ENCODE assay signal across 8 cellular contexts in the genomic region with DNA sequence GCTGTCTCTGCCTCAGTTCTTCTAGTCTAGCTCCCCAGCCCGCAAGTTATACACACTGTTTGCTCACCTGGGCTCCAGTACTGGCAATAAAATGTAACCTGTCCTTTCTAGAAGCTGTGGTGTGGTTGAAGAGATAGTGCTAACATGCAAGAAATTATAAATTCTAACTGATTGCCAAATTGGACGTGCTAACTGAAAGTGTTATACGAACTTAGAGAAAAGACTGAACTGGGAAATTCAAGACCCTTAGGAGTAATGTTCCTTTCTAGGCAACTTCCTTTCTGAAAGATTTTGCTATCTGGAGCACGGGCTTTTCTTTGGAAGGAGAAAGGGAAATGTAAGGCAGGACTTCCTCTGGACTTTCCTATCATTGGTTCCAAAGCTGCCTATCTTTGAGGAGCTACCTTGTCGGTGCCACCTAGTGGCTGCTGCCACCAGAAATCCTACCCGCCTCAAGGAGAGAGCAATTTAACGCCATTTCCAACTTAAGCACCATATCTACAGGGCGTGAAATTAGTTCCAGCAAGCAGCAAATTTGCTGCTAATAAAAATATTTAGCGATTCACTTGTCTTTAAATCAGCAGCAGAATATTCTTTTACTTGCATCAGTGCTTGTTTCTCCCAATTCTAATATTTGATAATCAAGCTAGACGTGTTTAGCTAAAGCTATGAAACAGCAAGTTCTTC. TPM values are rescaled to one million over a fixed set of nuclear protein-coding genes. Genes with fewer than 3 reads are reported as not detected.
DNase-seq lines count a peak whose midpoint lies in the region; ATAC-seq and TF ChIP-seq lines count a peak whose summit lies in the region.

No MANE protein-coding gene starts in this region.

- TF ChIP-seq CTCF in HFF-Myc (IDR thresholded peaks at IDR 0.05; ENCODE audit: low read depth, low read length, missing control alignments) (peak; percentile 61), gastroesophageal sphincter (IDR thresholded peaks at IDR 0.05) (peak in 2 of 4 experiments; percentile 22 to 38), prostate gland (IDR thresholded peaks at IDR 0.05) (peak in 3 of 4 experiments; percentile 5 to 28 (median 13))

- TF ChIP-seq POLR2A in gastroesophageal sphincter (IDR thresholded peaks at IDR 0.05) (no peak), prostate gland (IDR thresholded peaks at IDR 0.05) (no peak)

- intact Hi-C loops in prostate gland (cut with DNase I) = no loop called here

- POLR2A ChIA-PET in activated CD4-positive, alpha-beta memory T cell treated with anti-CD3 and anti-CD28 coated beads, Interleukin-2, amount 10 ng/mL, durations not matched to agents 7 days and 5 days (lab: Charles Lee) = interaction anchor here (1.7 kb wide), 1 partner anchor 12 kb away, joined by 16 read pairs; a partner anchor contains a TSS

- no peaks in the 10 kb centered on the region for H3K9me3 Mint-ChIP-seq in activated CD4-positive, alpha-beta memory T cell treated with anti-CD3 and anti-CD28 coated beads, Interleukin-2, amount 10 ng/mL, durations not matched to agents 7 days and 5 days

- ATAC-seq in gastroesophageal sphincter = peak; percentile 72

- no peak overlapping the region for H3K4me3 Mint-ChIP-seq in activated CD4-positive, alpha-beta memory T cell treated with anti-CD3 and anti-CD28 coated beads, Interleukin-2, amount 10 ng/mL, durations not matched to agents 7 days and 5 days

- H3K27me3 Mint-ChIP-seq in activated CD4-positive, alpha-beta memory T cell treated with anti-CD3 and anti-CD28 coated beads, Interleukin-2, amount 10 ng/mL, durations not matched to agents 7 days and 5 days = peaks cover 36% of the 10 kb centered on the region

- H3K36me3 ChIP-seq in gastroesophageal sphincter (no peaks in the 10 kb centered on the region), prostate gland (no peaks in the 10 kb centered on the region)

- no peak overlapping the region for H3K27ac Mint-ChIP-seq in activated CD4-positive, alpha-beta memory T cell treated with anti-CD3 and anti-CD28 coated beads, Interleukin-2, amount 10 ng/mL, durations not matched to agents 7 days and 5 days

- peaks cover 5% of the 10 kb centered on the region for H3K4me1 Mint-ChIP-seq in activated CD4-positive, alpha-beta memory T cell treated with anti-CD3 and anti-CD28 coated beads, Interleukin-2, amount 10 ng/mL, durations not matched to agents 7 days and 5 days

- H3K9me3 ChIP-seq in gastroesophageal sphincter (no peaks in the 10 kb centered on the region), prostate gland (no peaks in the 10 kb centered on the region)

- CTCF ChIA-PET in activated CD4-positive, alpha-beta memory T cell treated with anti-CD3 and anti-CD28 coated beads, Interleukin-2, amount 10 ng/mL, durations not matched to agents 7 days and 5 days (lab: Charles Lee) = interaction anchor here (1.0 to 3.0 kb wide), 15 partner anchors 8 to 248 kb away, joined by 3 to 27 read pairs (median 7); a partner anchor contains a TSS

- 62 to 66% methylated on average over 10 of the region's 10 CpGs for WGBS in gastroesophageal sphincter (ENCODE audit: low coverage in 1 of 2), 2 donors
- WGBS in prostate gland = 63% methylated on average over 10 of the region's 10 CpGs

- DNase-seq in DMS 273 (lab: John Stamatoyannopoulos, UW; ENCODE audit: unreplicated experiment) (peak; percentile 53), DMS 273 treated with DMSO at 0.1 percent for 48 hours (lab: John Stamatoyannopoulos, UW) (no peak), HFF-Myc (ENCODE audit: extremely low read depth, low read depth) (peak; percentile 27), NCI-H146 treated with DMSO at 0.1 percent for 48 hours (lab: John Stamatoyannopoulos, UW; ENCODE audit: unreplicated experiment) (peak; percentile 49), prostate gland (ENCODE audit: low spot score) (no peak)
- peak; percentile 36 for DNase-seq in activated CD4-positive, alpha-beta memory T cell treated with anti-CD3 and anti-CD28 coated beads, Interleukin-2, amount 10 ng/mL, durations not matched to agents 7 days and 5 days
- no peak for DNase-seq in effector CD4-positive, alpha-beta T cell

- H3K27me3 ChIP-seq in gastroesophageal sphincter (peaks cover 43% of the 10 kb centered on the region), prostate gland (replicated peaks; ENCODE audit: insufficient read depth) (no peaks in the 10 kb centered on the region)

- H3K36me3 Mint-ChIP-seq in activated CD4-positive, alpha-beta memory T cell treated with anti-CD3 and anti-CD28 coated beads, Interleukin-2, amount 10 ng/mL, durations not matched to agents 7 days and 5 days (ENCODE audit: low read depth) = no peaks in the 10 kb centered on the region

- H3K4me3 ChIP-seq in HFF-Myc (replicated peaks; ENCODE audit: low read depth, low read length) = no peak overlapping the region
- no peak overlapping the region for H3K4me3 ChIP-seq in gastroesophageal sphincter
- H3K4me3 ChIP-seq in prostate gland = no peak overlapping the region

- H3K27ac ChIP-seq in gastroesophageal sphincter (no peak overlapping the region), prostate gland (no peak overlapping the region)

- no peaks in the 10 kb centered on the region for H3K4me1 ChIP-seq in gastroesophageal sphincter
- H3K4me1 ChIP-seq in prostate gland (replicated peaks) = no peaks in the 10 kb centered on the region

- no peak for TF ChIP-seq EP300 in gastroesophageal sphincter (IDR thresholded peaks at IDR 0.05)

RNA-seq across cellular contexts. Expression of a gene that starts 12.7 kb away (rescaled TPM):
- 10 to 100 TPM; 13.7 to 15.6 TPM for total RNA-seq in activated CD4-positive, alpha-beta memory T cell treated with anti-CD3 and anti-CD28 coated beads, Interleukin-2, amount 10 ng/mL, durations not matched to agents 7 days and 5 days
- total RNA-seq in gastroesophageal sphincter (10 to 100 TPM; 14.7 to 20.0 (median 17.3) TPM), prostate gland (10 to 100 TPM; 17.7 to 33.5 TPM)

RNA-seq across cellular contexts. Expression of a gene that starts 40.5 kb away (rescaled TPM):
- not detected for total RNA-seq in activated CD4-positive, alpha-beta memory T cell treated with anti-CD3 and anti-CD28 coated beads, Interleukin-2, amount 10 ng/mL, durations not matched to agents 7 days and 5 days
- 1 to 10 TPM; 1.2 to 5.7 (median 2.2) TPM for total RNA-seq in gastroesophageal sphincter
- 10 to 100 TPM; 12.3 to 14.7 TPM for total RNA-seq in prostate gland

Comparison
In these comparisons a context has a peak if more than half of its experiments do, and no peak if none do; other contexts are left out.
1. DNase-seq: peak in DMS 273 (single experiment), HFF-Myc (single experiment), NCI-H146 treated with DMSO at 0.1 percent for 48 hours (single experiment) and activated CD4-positive, alpha-beta memory T cell treated with anti-CD3 and anti-CD28 coated beads, Interleukin-2, amount 10 ng/mL, durations not matched to agents 7 days and 5 days (single experiment); none in DMS 273 treated with DMSO at 0.1 percent for 48 hours (single experiment), prostate gland (single experiment) and effector CD4-positive, alpha-beta T cell (single experiment).